ENCODE assay signal across 2 cellular contexts in the genomic region with DNA sequence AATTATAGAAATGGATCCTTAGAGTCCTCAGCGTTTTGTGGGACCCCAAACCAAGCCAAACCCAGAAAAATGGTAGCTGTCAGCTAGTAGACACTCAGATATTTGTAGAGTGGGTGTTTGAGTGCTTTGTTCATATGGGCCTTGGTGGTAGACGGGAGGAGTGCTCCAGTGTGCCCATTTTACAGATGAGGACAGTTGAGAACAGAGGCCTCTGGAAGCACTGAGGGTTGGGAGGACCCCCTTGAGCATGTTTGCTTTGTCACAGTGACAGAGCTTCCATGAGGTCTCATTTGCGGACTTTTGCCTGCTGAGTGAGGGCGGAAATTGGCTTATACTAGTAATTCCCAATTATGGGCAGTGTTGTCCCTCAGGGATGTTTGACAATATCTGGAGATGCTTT.
A peak's percentile ranks its signal among the peaks of the same experiment; 100 is the strongest.
TF ChIP-seq lines count a peak whose summit lies in the region.

No MANE protein-coding gene starts in this region.

TF ChIP-seq in HepG2, 621 proteins besides CTCF, POLR2A, EP300 and RAD21 (continued from another document):
- no peak for TF ChIP-seq GATAD2A (CRISPR knock-in tag; IDR thresholded peaks at IDR 0.05)

TF ChIP-seq in K562, 482 proteins besides CTCF, POLR2A, EP300 and RAD21 (continued from another document):
- 0 out of 4 replicates have a peak, but pooled peaks of 1 of the 2 experiments have one; percentile 20 for TF ChIP-seq RCOR1 (IDR thresholded peaks at IDR 0.05; ENCODE audit: borderline replicate concordance in 1 of 2, low read depth in 2 of 2, low read length in 2 of 2)
- peak; percentile 81 for TF ChIP-seq BCOR (IDR thresholded peaks at IDR 0.05)
- no peak for TF ChIP-seq CBX2 (IDR thresholded peaks at IDR 0.05; ENCODE audit: insufficient read depth, low read length, poor library complexity, severe bottlenecking)
- peak in 1 of 2 experiments; percentile 49; a peak in 1 of 4 replicates for TF ChIP-seq KDM1A (IDR thresholded peaks at IDR 0.05)
- 0 out of 2 replicates have a peak, but pooled peaks have one; percentile 41 for TF ChIP-seq ADNP (tag; IDR thresholded peaks at IDR 0.05)
- peak; percentile 41; the same call in 1 of the 2 replicates for TF ChIP-seq SMARCA5 (IDR thresholded peaks at IDR 0.05)
TF ChIP-seq in K562: peak in this region for 6.
